ENCODE assay signal across 14 cellular contexts in the genomic region with DNA sequence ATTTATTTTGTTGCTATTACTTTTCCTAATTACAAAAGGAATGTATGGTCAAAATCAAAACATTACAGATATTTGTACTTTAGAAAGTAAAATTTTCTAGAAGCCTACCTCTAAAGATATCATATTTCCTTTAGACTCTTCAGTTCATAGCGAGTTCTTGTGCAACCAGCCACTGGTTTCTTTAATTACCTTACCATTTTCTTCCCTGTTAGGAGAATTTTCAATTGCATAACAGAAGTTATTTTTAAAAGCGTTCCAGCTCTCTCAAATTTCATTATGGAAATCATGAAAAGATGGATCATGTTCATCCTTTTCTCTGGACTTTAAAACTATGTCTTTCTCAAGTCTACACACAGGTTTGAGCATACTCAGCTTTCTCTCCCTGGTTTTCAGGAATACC.
"Had no signal": no experiment of that assay in that cellular context is flagged by ENCODE, and none has a peak within 500 bp of the region (broad histone marks: within the 10 kb centered on the region; RNA-seq: fewer than 3 reads in every experiment).

No MANE protein-coding gene starts in this region.

- H3K27ac ChIP-seq: ascending aorta, gastroesophageal sphincter, heart left ventricle, left ventricle myocardium inferior, right atrium auricular region, thoracic aorta, upper lobe of right lung had no signal

- H3K9me3 ChIP-seq: ascending aorta, gastroesophageal sphincter, heart left ventricle, right atrium auricular region, thoracic aorta, upper lobe of right lung had no signal

- ATAC-seq: gastroesophageal sphincter, heart left ventricle, upper lobe of right lung had no signal

- H3K4me3 ChIP-seq: ascending aorta, gastroesophageal sphincter, heart left ventricle, left ventricle myocardium inferior, right atrium auricular region, thoracic aorta, upper lobe of right lung had no signal

- H3K36me3 Mint-ChIP-seq: activated CD4-positive, alpha-beta memory T cell treated with anti-CD3 and anti-CD28 coated beads for 36 hours had no signal

- H3K36me3 ChIP-seq: ascending aorta, gastroesophageal sphincter, heart left ventricle, left ventricle myocardium inferior, right atrium auricular region, thoracic aorta, upper lobe of right lung had no signal

- H3K4me1 ChIP-seq: ascending aorta, gastroesophageal sphincter, right atrium auricular region, upper lobe of right lung had no signal

- H3K27ac Mint-ChIP-seq: activated CD4-positive, alpha-beta memory T cell treated with anti-CD3 and anti-CD28 coated beads for 36 hours; activated CD4-positive, alpha-beta T cell treated with anti-CD3 and anti-CD28 coated beads for 36 hours; activated T-helper 17 cell treated with anti-CD3 and anti-CD28 coated beads, Interleukin-2, amount 50 U/mL, for 72 hours; endodermal cell had no signal

- H3K9me3 Mint-ChIP-seq: activated CD4-positive, alpha-beta memory T cell treated with anti-CD3 and anti-CD28 coated beads for 36 hours; activated T-helper 17 cell treated with anti-CD3 and anti-CD28 coated beads, Interleukin-2, amount 50 U/mL, for 72 hours had no signal

- H3K27me3 ChIP-seq: ascending aorta, gastroesophageal sphincter, heart left ventricle, right atrium auricular region, upper lobe of right lung had no signal

- DNase-seq: activated CD4-positive, alpha-beta memory T cell treated with anti-CD3 and anti-CD28 coated beads for 36 hours; activated CD4-positive, alpha-beta T cell treated with anti-CD3 and anti-CD28 coated beads for 36 hours; activated naive CD4-positive, alpha-beta T cell treated with Interleukin-2 at 50 U/mL for 16 hours; endodermal cell; heart left ventricle; left ventricle myocardium inferior; midbrain; occipital lobe; upper lobe of right lung had no signal
